10 cellular contexts compared by ENCODE assay signal in the genomic region with DNA sequence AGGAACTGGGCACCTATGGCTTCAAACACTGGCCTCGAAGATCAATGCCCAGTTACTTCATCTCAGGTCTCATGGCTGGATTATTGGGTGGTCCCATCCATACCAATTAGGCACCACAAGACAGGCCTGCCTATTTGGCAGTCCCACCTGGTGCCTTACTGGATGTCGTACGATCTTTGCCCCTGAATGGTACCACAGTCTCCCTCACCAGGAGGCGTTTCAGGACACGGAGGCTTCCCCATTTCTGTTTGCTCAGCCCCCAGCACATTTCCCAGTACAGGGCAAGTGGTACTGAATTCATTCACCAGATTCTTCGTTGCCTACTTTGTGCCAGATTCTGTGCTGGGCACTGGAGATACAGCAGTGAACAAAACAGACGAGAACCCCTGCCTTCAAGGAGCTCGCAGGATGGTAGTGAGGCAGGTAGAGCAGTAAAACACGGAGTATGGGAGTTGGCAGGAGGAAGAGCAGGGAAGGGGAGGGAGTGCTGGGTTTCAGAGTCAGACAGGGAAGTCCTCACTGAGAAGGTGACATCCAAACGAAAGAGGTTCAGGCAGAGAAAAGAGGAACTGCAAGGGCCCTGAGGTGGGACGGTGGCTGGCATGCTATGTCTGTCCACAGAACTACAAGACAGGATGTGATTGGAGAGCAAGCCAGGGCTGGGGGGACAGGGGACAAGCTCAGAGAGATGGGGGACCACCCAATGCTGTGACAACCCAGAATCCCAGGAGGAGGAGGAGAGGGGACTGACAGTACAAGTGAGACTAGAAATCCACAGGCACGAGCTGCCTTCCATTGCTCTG.
DNase-seq lines count a peak whose midpoint lies in the region; ATAC-seq, FAIRE-seq and TF ChIP-seq lines count a peak whose summit lies in the region.
"Had no signal": no experiment of that assay in that cellular context is flagged by ENCODE, and none has a peak within 500 bp of the region (broad histone marks: within the 10 kb centered on the region; RNA-seq: fewer than 3 reads in every experiment).

No MANE protein-coding gene starts in this region.

- TF ChIP-seq CTCF in natural killer cell (IDR thresholded peaks at IDR 0.05) (no peak), Calu3 (IDR thresholded peaks at IDR 0.05; ENCODE audit: unreplicated experiment) (no peak)

- CTCF ChIA-PET in activated CD4-positive, alpha-beta memory T cell treated with anti-CD3 and anti-CD28 coated beads, Interleukin-2, amount 10 ng/mL, durations not matched to agents 7 days and 5 days (lab: Charles Lee) = interaction anchor here (4.8 kb wide), 1 partner anchor 18 kb away, joined by 58 read pairs; no protein-coding TSS in a partner anchor
- CTCF ChIA-PET in Calu3 (lab: Charles Lee) = no interaction called here

- ATAC-seq in HG03064 (IDR thresholded peaks at IDR 0.05; ENCODE audit: low read depth, unreplicated experiment) (peak; percentile 32), natural killer cell (no peak), HG02840 (IDR thresholded peaks at IDR 0.05; ENCODE audit: low FRiP score, unreplicated experiment) (no peak), HG02885 (IDR thresholded peaks at IDR 0.05; ENCODE audit: poor library complexity, unreplicated experiment) (no peak), Right ventricle myocardium superior (ENCODE audit: poor library complexity) (no peak)

- intact Hi-C loops in natural killer cell (cut with micrococcal nuclease) = loop anchor here (5.0 kb wide), 1 partner anchor 169 kb away; a partner anchor contains a TSS
- intact Hi-C loops in Calu3 (cut with micrococcal nuclease; ENCODE audit: unreplicated experiment) = no loop called here
- intact Hi-C loops in Right ventricle myocardium superior (cut with DNase I) = no loop called here

- peak overlapping the region; percentile 64 for H3K27ac Mint-ChIP-seq in activated CD4-positive, alpha-beta memory T cell treated with anti-CD3 and anti-CD28 coated beads, Interleukin-2, amount 10 ng/mL, durations not matched to agents 7 days and 5 days
- H3K27ac Mint-ChIP-seq in natural killer cell (peak overlapping the region; percentile 92 to 97), Calu3 (ENCODE audit: unreplicated experiment) (no peak overlapping the region)

- peaks cover 81% of the 10 kb centered on the region for H3K4me1 Mint-ChIP-seq in activated CD4-positive, alpha-beta memory T cell treated with anti-CD3 and anti-CD28 coated beads, Interleukin-2, amount 10 ng/mL, durations not matched to agents 7 days and 5 days
- H3K4me1 Mint-ChIP-seq in natural killer cell (peaks cover 75 to 81% of the 10 kb centered on the region in 2 donors), Calu3 (ENCODE audit: low read depth, unreplicated experiment) (peaks cover 55% of the 10 kb centered on the region)

- TF ChIP-seq POLR2A in GM12891 (IDR thresholded peaks at IDR 0.05; ENCODE audit: low read depth, low read length) = no peak

- DNase-seq in GM12891 (ENCODE audit: insufficient read length, low spot score) = peak; percentile 48
- DNase-seq in activated CD4-positive, alpha-beta memory T cell treated with anti-CD3 and anti-CD28 coated beads, Interleukin-2, amount 10 ng/mL, durations not matched to agents 7 days and 5 days = no peak
- DNase-seq in natural killer cell = no peak
- no peak for DNase-seq in Calu3
- DNase-seq in Right ventricle myocardium superior = no peak
- DNase-seq: NCI-H524 treated with DMSO at 0.1 percent for 48 hours had no signal

- no peaks in the 10 kb centered on the region for H3K27me3 Mint-ChIP-seq in activated CD4-positive, alpha-beta memory T cell treated with anti-CD3 and anti-CD28 coated beads, Interleukin-2, amount 10 ng/mL, durations not matched to agents 7 days and 5 days
- H3K27me3 Mint-ChIP-seq in natural killer cell (ENCODE audit: low read depth in 2 of 2) = no peaks in the 10 kb centered on the region
- H3K27me3 Mint-ChIP-seq in Calu3 (ENCODE audit: unreplicated experiment) = no peaks in the 10 kb centered on the region

- H3K36me3 Mint-ChIP-seq in activated CD4-positive, alpha-beta memory T cell treated with anti-CD3 and anti-CD28 coated beads, Interleukin-2, amount 10 ng/mL, durations not matched to agents 7 days and 5 days (ENCODE audit: low read depth) = peaks cover 22% of the 10 kb centered on the region
- H3K36me3 Mint-ChIP-seq in natural killer cell (no peaks in the 10 kb centered on the region), Calu3 (ENCODE audit: insufficient read depth, unreplicated experiment) (peaks cover 26% of the 10 kb centered on the region)

- H3K9me3 Mint-ChIP-seq in activated CD4-positive, alpha-beta memory T cell treated with anti-CD3 and anti-CD28 coated beads, Interleukin-2, amount 10 ng/mL, durations not matched to agents 7 days and 5 days = no peaks in the 10 kb centered on the region
- H3K9me3 Mint-ChIP-seq in natural killer cell (no peaks in the 10 kb centered on the region), Calu3 (ENCODE audit: low read depth, unreplicated experiment) (no peaks in the 10 kb centered on the region)

- POLR2A ChIA-PET in activated CD4-positive, alpha-beta memory T cell treated with anti-CD3 and anti-CD28 coated beads, Interleukin-2, amount 10 ng/mL, durations not matched to agents 7 days and 5 days (lab: Charles Lee) = interaction anchor here (11.7 kb wide), 1 partner anchor 21 kb away, joined by 314 read pairs; no protein-coding TSS in a partner anchor

- no TSS peak for BruUV-seq in Calu3 (replicated peaks; lab: Mats Ljungman, UMichigan)

- peak overlapping the region; percentile 0 for H3K4me3 Mint-ChIP-seq in activated CD4-positive, alpha-beta memory T cell treated with anti-CD3 and anti-CD28 coated beads, Interleukin-2, amount 10 ng/mL, durations not matched to agents 7 days and 5 days
- H3K4me3 Mint-ChIP-seq in natural killer cell = peak overlapping the region; percentile 65
- H3K4me3 Mint-ChIP-seq in Calu3 (ENCODE audit: low read depth, unreplicated experiment) = no peak overlapping the region

- FAIRE-seq in GM12891 (lab: Jason Lieb, UNC) = peak; percentile 28
- FAIRE-seq: endothelial cell of umbilical vein had no signal

TF ChIP-seq in GM12891, 5 proteins besides CTCF, POLR2A, EP300 and RAD21:
- TF ChIP-seq SPI1 (IDR thresholded peaks at IDR 0.05; ENCODE audit: low read depth, low read length) (peak; percentile 100), POU2F2 (IDR thresholded peaks at IDR 0.05; ENCODE audit: low read depth, low read length) (no peak)
TF ChIP-seq in GM12891: peak in this region for 1.
